ENCODE assay signal across 8 cellular contexts in genomic region chr1:91830242-91831131, GRCh38. TPM values are rescaled to one million over a fixed set of nuclear protein-coding genes. Genes with fewer than 3 reads are reported as not detected.
DNase-seq lines count a peak whose midpoint lies in the region; ATAC-seq, FAIRE-seq and TF ChIP-seq lines count a peak whose summit lies in the region.

No MANE protein-coding gene starts in this region.

- POLR2A ChIA-PET in CD8-positive, alpha-beta memory T cell (lab: Charles Lee): no interaction called here

- CTCF ChIA-PET in CD8-positive, alpha-beta memory T cell (lab: Charles Lee): interaction anchor here (1.1 kb wide), 1 partner anchor 23 kb away, joined by 3 read pairs; no protein-coding TSS in a partner anchor

- no peaks in the 10 kb centered on the region for H3K9me3 ChIP-seq in CD8-positive, alpha-beta memory T cell (ENCODE audit: low read length)

- peak overlapping the region in 5 of 7 donors; percentile 8 to 29 (median 24) for H3K4me3 Mint-ChIP-seq in CD8-positive, alpha-beta memory T cell
- no peak overlapping the region for H3K4me3 Mint-ChIP-seq in osteocyte (ENCODE audit: unreplicated experiment)

- TF ChIP-seq CTCF in fibroblast of mammary gland (conservative IDR thresholded peaks at IDR 0.05; ENCODE audit: control insufficient read depth, insufficient read depth, low read depth, low read length) (peak; percentile 52), osteocyte (IDR thresholded peaks at IDR 0.05) (peak; percentile 52)

- H3K4me3 ChIP-seq in CD8-positive, alpha-beta memory T cell (ENCODE audit: low read length): no peak overlapping the region
- H3K4me3 ChIP-seq in fibroblast of mammary gland (ENCODE audit: control insufficient read depth, low read depth, low read length): no peak overlapping the region

- peaks cover 55 to 81% (median 73%) of the 10 kb centered on the region in 3 donors for H3K4me1 Mint-ChIP-seq in CD8-positive, alpha-beta memory T cell
- peaks cover 37% of the 10 kb centered on the region for H3K4me1 Mint-ChIP-seq in osteocyte (ENCODE audit: unreplicated experiment)

- ATAC-seq in GM19463 (IDR thresholded peaks at IDR 0.05; ENCODE audit: unreplicated experiment) (no peak), GM21360 (IDR thresholded peaks at IDR 0.05; ENCODE audit: unreplicated experiment) (no peak)
- ATAC-seq in activated CD4-positive, CD25-positive, alpha-beta regulatory T cell treated with anti-CD3 and anti-CD28 coated beads, Interleukin-2, amount 50 U/mL, for 24 hours: no peak

- H3K4me1 ChIP-seq in CD8-positive, alpha-beta memory T cell (ENCODE audit: insufficient read depth, low read length): peaks cover 11% of the 10 kb centered on the region

- H3K36me3 ChIP-seq in CD8-positive, alpha-beta memory T cell (ENCODE audit: insufficient read depth, low read length): no peaks in the 10 kb centered on the region

- H3K27me3 ChIP-seq in CD8-positive, alpha-beta memory T cell (ENCODE audit: insufficient read depth, low read length, poor library complexity, severe bottlenecking): no peaks in the 10 kb centered on the region

- no peak overlapping the region for H3K27ac ChIP-seq in CD8-positive, alpha-beta memory T cell (ENCODE audit: low read depth, low read length)

- peaks cover 0 to 4% (median 4%) of the 10 kb centered on the region in 3 donors for H3K36me3 Mint-ChIP-seq in CD8-positive, alpha-beta memory T cell
- H3K36me3 Mint-ChIP-seq in osteocyte (ENCODE audit: unreplicated experiment): no peaks in the 10 kb centered on the region

- H3K9me3 Mint-ChIP-seq in CD8-positive, alpha-beta memory T cell: no peaks in the 10 kb centered on the region
- H3K9me3 Mint-ChIP-seq in osteocyte (ENCODE audit: unreplicated experiment): no peaks in the 10 kb centered on the region

- no peaks in the 10 kb centered on the region for H3K27me3 Mint-ChIP-seq in CD8-positive, alpha-beta memory T cell
- H3K27me3 Mint-ChIP-seq in osteocyte (ENCODE audit: unreplicated experiment): no peaks in the 10 kb centered on the region

- H3K27ac Mint-ChIP-seq in CD8-positive, alpha-beta memory T cell: peak overlapping the region in 7 of 8 donors; percentile 55 to 88 (median 75)
- H3K27ac Mint-ChIP-seq in osteocyte (ENCODE audit: unreplicated experiment): peak overlapping the region; percentile 91

- DNase-seq in CD8-positive, alpha-beta memory T cell: no peak
- peak; percentile 81 for DNase-seq in fibroblast of mammary gland (ENCODE audit: low read depth)
- peak; percentile 88 for DNase-seq in osteocyte (ENCODE audit: extremely low spot score, unreplicated experiment)
- no peak for DNase-seq in RCC 7860 (ENCODE audit: low spot score)

- FAIRE-seq in RCC 7860 (lab: Jason Lieb, UNC): no peak

TF ChIP-seq in PFSK-1, 5 proteins besides CTCF, POLR2A, EP300 and RAD21:
- TF ChIP-seq SIN3A (IDR thresholded peaks at IDR 0.05; ENCODE audit: borderline replicate concordance, insufficient read depth, low read length): peak; percentile 56; the same call in 1 of the 2 replicates
- no peak for TF ChIP-seq TAF1 (IDR thresholded peaks at IDR 0.05; ENCODE audit: borderline replicate concordance, insufficient read depth, low read length)
- no peak for TF ChIP-seq POLR2AphosphoS5 (IDR thresholded peaks at IDR 0.05; ENCODE audit: low read depth, low read length)
- TF ChIP-seq REST (IDR thresholded peaks at IDR 0.05; ENCODE audit: insufficient read depth in 1 of 2, low read depth in 2 of 2, low read length in 2 of 2): peak in 1 of 2 experiments; percentile 82; a peak in 2 of 4 replicates

RNA-seq across cellular contexts. Expression of gene TGFBR3, which starts 55.5 kb away (rescaled TPM):
- 10 to 100 TPM; 28.8 to 29.9 TPM for total RNA-seq in CD8-positive, alpha-beta memory T cell
- polyA plus RNA-seq in CD8-positive, alpha-beta memory T cell: 78.5 TPM
- 61.8 TPM for polyA plus RNA-seq in PFSK-1 (2012; ENCODE audit: insufficient read length, low read depth)
- 14.1 and 17.2 TPM in 2 replicates for total RNA-seq in osteocyte

Comparison
In these comparisons a context has a peak if more than half of its experiments do, and no peak if none do; other contexts are left out.
1. DNase-seq: peak in fibroblast of mammary gland (single experiment) and osteocyte (single experiment); none in CD8-positive, alpha-beta memory T cell (0 of 5) and RCC 7860 (single experiment).